In the genomic region with DNA sequence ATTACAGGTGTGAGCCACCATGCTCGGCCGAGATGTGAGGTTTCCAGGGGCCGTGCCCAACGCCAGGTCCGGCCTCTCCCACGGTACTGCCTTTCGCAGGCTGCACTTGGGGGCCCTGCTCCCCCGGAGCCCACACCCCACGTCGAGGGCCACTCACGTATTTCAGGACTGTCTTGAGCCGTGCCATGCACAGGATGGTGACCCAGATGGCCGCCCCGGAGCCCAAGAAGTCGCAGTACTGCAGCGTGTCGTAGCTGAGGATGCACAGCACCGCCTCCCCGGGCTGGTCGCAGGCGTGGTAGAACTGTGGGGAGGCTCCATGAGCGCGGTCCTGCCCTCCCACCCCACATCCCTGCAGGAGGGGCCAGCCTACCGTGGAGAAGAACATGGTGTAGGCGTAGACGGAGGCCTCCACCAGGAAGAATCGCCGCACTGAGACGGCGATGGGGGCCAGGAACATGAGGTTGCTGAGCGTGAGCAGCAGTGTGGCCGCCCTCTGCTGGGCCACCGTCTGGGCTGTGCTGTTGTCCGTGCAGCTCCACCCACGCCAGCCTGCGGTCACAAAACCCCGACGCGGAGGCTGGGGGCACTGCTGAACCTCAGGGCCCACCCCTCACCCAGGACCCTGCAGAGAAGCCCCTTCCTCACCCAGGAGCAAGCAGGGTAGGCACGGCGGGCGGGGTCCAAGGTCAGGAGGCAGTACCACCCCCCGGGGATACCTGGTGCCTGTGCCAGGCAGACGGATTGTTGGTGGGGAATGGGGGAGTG, we compare ENCODE assay signal across 27 cellular contexts.
"Had no signal": no experiment of that assay in that cellular context is flagged by ENCODE, and none has a peak within 500 bp of the region (broad histone marks: within the 10 kb centered on the region; RNA-seq: fewer than 3 reads in every experiment).

No MANE protein-coding gene starts in this region.

- H3K27me3 ChIP-seq: cardiac muscle cell, esophagus muscularis mucosa, foreskin keratinocyte, heart right ventricle, left lung, stomach, thyroid gland, upper lobe of left lung, vagina had no signal

- H3K27ac ChIP-seq: cardiac muscle cell, esophagus muscularis mucosa, foreskin keratinocyte, heart right ventricle, left lung, prostate gland, stomach, thyroid gland, upper lobe of left lung, vagina had no signal

- H3K4me3 Mint-ChIP-seq: activated CD4-positive, alpha-beta T cell treated with anti-CD3 and anti-CD28 coated beads for 36 hours; activated CD8-positive, alpha-beta T cell treated with anti-CD3 and anti-CD28 coated beads, Interleukin-2, amount 10 ng/mL, durations not matched to agents 7 days and 5 days; activated naive CD4-positive, alpha-beta T cell treated with anti-CD3 and anti-CD28 coated beads, Interleukin-2, amount 10 ng/mL, durations not matched to agents 7 days and 5 days; activated T-helper 1 cell treated with anti-CD3 and anti-CD28 coated beads, Interleukin-12 subunit alpha, Interleukin-12 subunit beta, Interleukin-2, Interleukin-4 antibody, amounts not matched to agents 30 ng/mL and 10 ng/mL and 1 ng/mL, durations not matched to agents 14 hours and 24 hours and 36 hours; brain; natural killer cell treated with Interleukin-12 subunit alpha and Interleukin-12 subunit beta and Interleukin-15 and Interleukin-18, amount 100 ng/mL, for 72 hours; stimulated activated naive B cell treated with anti-CD40 and anti-IgM and Interleukin-4, amounts not matched to agents 10 μg/mL and 1 μg/mL and 100 μg/mL, for 72 hours; T-helper 2 cell treated with Interferon-gamma antibody and Interleukin-4, amounts not matched to agents 5 μg/mL and 100 μg/mL, for 36 hours had no signal

- H3K9me3 ChIP-seq: esophagus muscularis mucosa, heart right ventricle, left lung, mucosa of descending colon, prostate gland, stomach, thyroid gland, upper lobe of left lung, vagina had no signal

- ATAC-seq: activated CD4-positive, alpha-beta T cell treated with anti-CD3 and anti-CD28 coated beads for 36 hours; activated CD8-positive, alpha-beta T cell treated with anti-CD3 and anti-CD28 coated beads, Interleukin-2, amount 10 ng/mL, durations not matched to agents 7 days and 5 days; foreskin keratinocyte; heart right ventricle; left lung; mucosa of descending colon; natural killer cell treated with Interleukin-12 subunit alpha and Interleukin-12 subunit beta and Interleukin-15 and Interleukin-18, amount 100 ng/mL, for 72 hours; stimulated activated naive B cell treated with anti-CD40 and anti-IgM and Interleukin-4, amounts not matched to agents 10 μg/mL and 1 μg/mL and 100 μg/mL, for 72 hours had no signal

- H3K4me2 ChIP-seq: smooth muscle cell had no signal

- H3K36me3 Mint-ChIP-seq: brain; natural killer cell treated with Interleukin-12 subunit alpha and Interleukin-12 subunit beta and Interleukin-15 and Interleukin-18, amount 100 ng/mL, for 72 hours had no signal

- H3K9me3 Mint-ChIP-seq: activated naive CD4-positive, alpha-beta T cell treated with anti-CD3 and anti-CD28 coated beads, Interleukin-2, amount 10 ng/mL, durations not matched to agents 7 days and 5 days; activated T-helper 1 cell treated with anti-CD3 and anti-CD28 coated beads, Interleukin-12 subunit alpha, Interleukin-12 subunit beta, Interleukin-2, Interleukin-4 antibody, amounts not matched to agents 30 ng/mL and 10 ng/mL and 1 ng/mL, durations not matched to agents 14 hours and 24 hours and 36 hours; brain; natural killer cell treated with Interleukin-12 subunit alpha and Interleukin-12 subunit beta and Interleukin-15 and Interleukin-18, amount 100 ng/mL, for 72 hours; stimulated activated naive B cell treated with anti-CD40 and anti-IgM and Interleukin-4, amounts not matched to agents 10 μg/mL and 1 μg/mL and 100 μg/mL, for 72 hours; T-helper 2 cell treated with Interferon-gamma antibody and Interleukin-4, amounts not matched to agents 5 μg/mL and 100 μg/mL, for 36 hours had no signal

- H3K4me3 ChIP-seq: cardiac muscle cell, esophagus muscularis mucosa, heart right ventricle, left lung, mucosa of descending colon, prostate gland, smooth muscle cell, stomach, thyroid gland, upper lobe of left lung, vagina had no signal

- DNase-seq: activated CD4-positive, alpha-beta T cell treated with anti-CD3 and anti-CD28 coated beads for 36 hours; activated CD4-positive, CD25-positive, alpha-beta regulatory T cell; activated CD8-positive, alpha-beta T cell treated with anti-CD3 and anti-CD28 coated beads, Interleukin-2, amount 10 ng/mL, durations not matched to agents 7 days and 5 days; activated gamma-delta T cell; activated naive CD4-positive, alpha-beta T cell treated with anti-CD3 and anti-CD28 coated beads, Interleukin-2, amount 10 ng/mL, durations not matched to agents 7 days and 5 days; foreskin keratinocyte; heart right ventricle; kidney glomerular epithelial cell; retina; stimulated activated CD4-positive, alpha-beta T cell treated with anti-CD3 and anti-CD28 coated beads, Interleukin-15, amount 100 ng/mL, for 24 hours; stimulated activated CD4-positive, alpha-beta T cell treated with anti-CD3 and anti-CD28 coated beads, Interleukin-2, amount 100 ng/mL, for 24 hours; stimulated activated naive B cell treated with anti-CD40 and anti-IgM and Interleukin-4, amounts not matched to agents 10 μg/mL and 1 μg/mL and 100 μg/mL, for 72 hours; stomach; T-helper 1 cell; thyroid gland had no signal

- H3K27me3 Mint-ChIP-seq: activated CD4-positive, alpha-beta T cell treated with anti-CD3 and anti-CD28 coated beads for 36 hours; brain; natural killer cell treated with Interleukin-12 subunit alpha and Interleukin-12 subunit beta and Interleukin-15 and Interleukin-18, amount 100 ng/mL, for 72 hours; stimulated activated naive B cell treated with anti-CD40 and anti-IgM and Interleukin-4, amounts not matched to agents 10 μg/mL and 1 μg/mL and 100 μg/mL, for 72 hours had no signal

- H3K27ac Mint-ChIP-seq: activated CD4-positive, alpha-beta T cell treated with anti-CD3 and anti-CD28 coated beads for 36 hours; activated CD8-positive, alpha-beta T cell treated with anti-CD3 and anti-CD28 coated beads, Interleukin-2, amount 10 ng/mL, durations not matched to agents 7 days and 5 days; activated naive CD4-positive, alpha-beta T cell treated with anti-CD3 and anti-CD28 coated beads, Interleukin-2, amount 10 ng/mL, durations not matched to agents 7 days and 5 days; activated T-helper 1 cell treated with anti-CD3 and anti-CD28 coated beads, Interleukin-12 subunit alpha, Interleukin-12 subunit beta, Interleukin-2, Interleukin-4 antibody, amounts not matched to agents 30 ng/mL and 10 ng/mL and 1 ng/mL, durations not matched to agents 14 hours and 24 hours and 36 hours; brain; natural killer cell treated with Interleukin-12 subunit alpha and Interleukin-12 subunit beta and Interleukin-15 and Interleukin-18, amount 100 ng/mL, for 72 hours; T-helper 2 cell treated with Interferon-gamma antibody and Interleukin-4, amounts not matched to agents 5 μg/mL and 100 μg/mL, for 36 hours had no signal
